In the genomic region with DNA sequence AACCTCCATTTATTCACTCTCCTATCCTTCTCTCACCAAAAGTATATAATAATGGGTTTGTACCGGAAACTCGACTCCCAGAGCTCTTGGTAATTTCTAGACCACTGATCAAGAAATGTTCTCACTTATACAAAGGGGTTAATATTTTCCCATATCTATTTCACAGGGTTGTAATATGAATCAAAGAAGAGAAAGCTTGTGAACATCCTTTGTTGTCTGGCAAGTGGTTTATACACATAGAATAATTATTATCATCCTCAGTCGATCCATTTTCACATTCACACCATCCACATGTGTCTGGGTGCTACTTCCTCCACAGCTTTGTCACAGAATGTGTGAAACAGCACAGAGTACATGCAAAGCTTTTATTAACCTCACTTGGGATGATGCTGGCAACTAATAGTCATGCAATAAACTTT, we compare ENCODE assay signal across 21 cellular contexts.
"Had no signal": no experiment of that assay in that cellular context is flagged by ENCODE, and none has a peak within 500 bp of the region (broad histone marks: within the 10 kb centered on the region; RNA-seq: fewer than 3 reads in every experiment).

No MANE protein-coding gene starts in this region.

- H3K27ac ChIP-seq: adrenal gland, ascending aorta, brain microvascular endothelial cell, pancreas, testis, uterus had no signal

- H3K9me3 Mint-ChIP-seq: nephron progenitor cell, WTC11 had no signal

- ATAC-seq: left ventricle myocardium superior, pancreas, right cardiac atrium, WTC11 had no signal

- H3K4me1 ChIP-seq: adrenal gland, ascending aorta, pancreas, testis, uterus had no signal

- H3K27ac Mint-ChIP-seq: nephron progenitor cell, WTC11 had no signal

- DNase-seq: activated CD8-positive, alpha-beta memory T cell treated with anti-CD3 and anti-CD28 coated beads, Interleukin-2, amount 50 U/mL, for 48 hours; activated effector memory CD4-positive, alpha-beta T cell treated with Interleukin-2 at 50 U/mL for 16 hours; activated naive CD4-positive, alpha-beta T cell treated with anti-CD3 and anti-CD28 coated beads, Interleukin-2, amount 50 U/mL, for 16 hours; activated T-cell treated with anti-CD3 and anti-CD28 coated beads, Interleukin-2, amount 50 U/mL, for 48 hours; adrenal gland; brain microvascular endothelial cell; central memory CD4-positive, alpha-beta T cell; effector memory CD4-positive, alpha-beta T cell; glutamatergic neuron; hippocampal formation; left ventricle myocardium superior; midbrain; nephron progenitor cell; pancreas; right cardiac atrium; stimulated activated CD4-positive, alpha-beta T cell treated with anti-CD3 and anti-CD28 coated beads, Interleukin-12 subunit alpha, Interleukin-12 subunit beta, amount 100 ng/mL, for 4 hours; T-helper 9 cell; testis; uterus had no signal

- H3K36me3 Mint-ChIP-seq: WTC11 had no signal

- H3K9me3 ChIP-seq: adrenal gland, ascending aorta, pancreas, testis, uterus had no signal

- H3K27me3 ChIP-seq: ascending aorta, pancreas, testis, uterus had no signal

- H3K4me3 ChIP-seq: adrenal gland, ascending aorta, pancreas, testis, uterus had no signal

- H3K4me3 Mint-ChIP-seq: nephron progenitor cell, WTC11 had no signal

- H3K36me3 ChIP-seq: adrenal gland, ascending aorta, brain microvascular endothelial cell, pancreas, uterus had no signal
